In genomic region chr20:39282619-39283092, GRCh38 we compare ENCODE assay signal across 18 cellular contexts.
A peak's percentile ranks its signal among the peaks of the same experiment; 100 is the strongest.
DNase-seq lines count a peak whose midpoint lies in the region; ATAC-seq and TF ChIP-seq lines count a peak whose summit lies in the region.
"Had no signal": no experiment of that assay in that cellular context is flagged by ENCODE, and none has a peak within 500 bp of the region (broad histone marks: within the 10 kb centered on the region; RNA-seq: fewer than 3 reads in every experiment).

No MANE protein-coding gene starts in this region.

- no peak for ATAC-seq in GM18909 (IDR thresholded peaks at IDR 0.05; ENCODE audit: poor library complexity, unreplicated experiment)
- ATAC-seq in stimulated activated effector memory CD8-positive, alpha-beta T cell treated with anti-CD3 and anti-CD28 coated beads, Interleukin-12 subunit alpha, Interleukin-12 subunit beta, amount 100 ng/mL, for 72 hours: no peak
- ATAC-seq: activated naive CD4-positive, alpha-beta T cell treated with anti-CD3 and anti-CD28 coated beads, Interleukin-2, amount 50 U/mL, for 72 hours; CD8-positive, alpha-beta T cell; gastroesophageal sphincter had no signal

- H3K9me3 ChIP-seq in HUES6 (ENCODE audit: control insufficient read depth, insufficient read depth, low read depth, low read length) (peaks cover 6% of the 10 kb centered on the region; the same call in 1 of the 2 replicates), MM.1S (replicated peaks; ENCODE audit: insufficient read depth, low read length) (no peaks in the 10 kb centered on the region)
- H3K9me3 ChIP-seq: gastroesophageal sphincter had no signal

- peaks cover 18% of the 10 kb centered on the region for H3K4me1 ChIP-seq in HUES6 (ENCODE audit: control insufficient read depth, insufficient read depth, low read length)
- no peaks in the 10 kb centered on the region for H3K4me1 ChIP-seq in MM.1S (ENCODE audit: low read length)
- H3K4me1 ChIP-seq: gastroesophageal sphincter had no signal

- H3K27ac Mint-ChIP-seq in T-helper 2 cell treated with Interferon-gamma antibody and Interleukin-4, amounts not matched to agents 5 μg/mL and 100 μg/mL, for 36 hours: no peak overlapping the region
- no peak overlapping the region for H3K27ac Mint-ChIP-seq in stimulated activated effector memory CD8-positive, alpha-beta T cell treated with anti-CD3 and anti-CD28 coated beads, Interleukin-12 subunit alpha, Interleukin-12 subunit beta, amount 100 ng/mL, for 72 hours
- H3K27ac Mint-ChIP-seq: activated CD4-positive, alpha-beta memory T cell treated with anti-CD3 and anti-CD28 coated beads for 36 hours; activated naive CD4-positive, alpha-beta T cell treated with anti-CD3 and anti-CD28 coated beads, Interleukin-2, amount 50 U/mL, for 72 hours; activated T-cell treated with anti-CD3 and anti-CD28 coated beads, Interleukin-2, amount 50 U/mL, for 24 hours; brain; CD8-positive, alpha-beta T cell had no signal

- peak; percentile 15 for DNase-seq in Ammon's horn (ENCODE audit: low spot score)
- peak; percentile 94 for DNase-seq in NCI-H446 treated with DMSO at 0.1 percent for 48 hours (lab: John Stamatoyannopoulos, UW)
- peak; percentile 74 for DNase-seq in iPS-NIHi11 (ENCODE audit: low spot score)
- DNase-seq in T-helper 2 cell treated with Interferon-gamma antibody and Interleukin-4, amounts not matched to agents 5 μg/mL and 100 μg/mL, for 36 hours (ENCODE audit: low spot score): no peak
- DNase-seq in stimulated activated effector memory CD8-positive, alpha-beta T cell treated with anti-CD3 and anti-CD28 coated beads, Interleukin-12 subunit alpha, Interleukin-12 subunit beta, amount 100 ng/mL, for 72 hours (ENCODE audit: low spot score in 2 of 2): no peak
- no peak for DNase-seq in MM.1S
- DNase-seq: activated CD4-positive, alpha-beta memory T cell treated with anti-CD3 and anti-CD28 coated beads for 36 hours; activated T-cell treated with anti-CD3 and anti-CD28 coated beads, Interleukin-2, amount 50 U/mL, for 24 hours; CD8-positive, alpha-beta T cell; cortex of kidney; Right ventricle myocardium superior; stimulated activated CD4-positive, alpha-beta T cell treated with anti-CD3 and anti-CD28 coated beads, Interleukin-4, amount 100 ng/mL, for 24 hours had no signal

- no peaks in the 10 kb centered on the region for H3K36me3 Mint-ChIP-seq in T-helper 2 cell treated with Interferon-gamma antibody and Interleukin-4, amounts not matched to agents 5 μg/mL and 100 μg/mL, for 36 hours (ENCODE audit: low read depth)
- no peaks in the 10 kb centered on the region for H3K36me3 Mint-ChIP-seq in stimulated activated effector memory CD8-positive, alpha-beta T cell treated with anti-CD3 and anti-CD28 coated beads, Interleukin-12 subunit alpha, Interleukin-12 subunit beta, amount 100 ng/mL, for 72 hours
- H3K36me3 Mint-ChIP-seq: activated CD4-positive, alpha-beta memory T cell treated with anti-CD3 and anti-CD28 coated beads for 36 hours; activated naive CD4-positive, alpha-beta T cell treated with anti-CD3 and anti-CD28 coated beads, Interleukin-2, amount 50 U/mL, for 72 hours; CD8-positive, alpha-beta T cell had no signal

- H3K27me3 ChIP-seq in HUES6 (ENCODE audit: control insufficient read depth, insufficient read depth, low read length): peaks cover 41% of the 10 kb centered on the region
- H3K27me3 ChIP-seq in MM.1S (replicated peaks; ENCODE audit: insufficient read depth, low read length): no peaks in the 10 kb centered on the region
- H3K27me3 ChIP-seq: gastroesophageal sphincter had no signal

- H3K9me2 ChIP-seq in MM.1S (replicated peaks; ENCODE audit: insufficient read depth, low read length): no peaks in the 10 kb centered on the region

- H3K4me3 Mint-ChIP-seq in T-helper 2 cell treated with Interferon-gamma antibody and Interleukin-4, amounts not matched to agents 5 μg/mL and 100 μg/mL, for 36 hours: no peak overlapping the region
- no peak overlapping the region for H3K4me3 Mint-ChIP-seq in stimulated activated effector memory CD8-positive, alpha-beta T cell treated with anti-CD3 and anti-CD28 coated beads, Interleukin-12 subunit alpha, Interleukin-12 subunit beta, amount 100 ng/mL, for 72 hours
- H3K4me3 Mint-ChIP-seq: activated CD4-positive, alpha-beta memory T cell treated with anti-CD3 and anti-CD28 coated beads for 36 hours; activated T-cell treated with anti-CD3 and anti-CD28 coated beads, Interleukin-2, amount 50 U/mL, for 24 hours; brain; CD8-positive, alpha-beta T cell had no signal

- no peak overlapping the region for H2AFZ ChIP-seq in MM.1S (ENCODE audit: low read length)

- no peaks in the 10 kb centered on the region for H3K27me3 Mint-ChIP-seq in T-helper 2 cell treated with Interferon-gamma antibody and Interleukin-4, amounts not matched to agents 5 μg/mL and 100 μg/mL, for 36 hours (ENCODE audit: low read depth)

- H3K4me1 Mint-ChIP-seq in T-helper 2 cell treated with Interferon-gamma antibody and Interleukin-4, amounts not matched to agents 5 μg/mL and 100 μg/mL, for 36 hours (ENCODE audit: low read depth): no peaks in the 10 kb centered on the region
- no peaks in the 10 kb centered on the region for H3K4me1 Mint-ChIP-seq in stimulated activated effector memory CD8-positive, alpha-beta T cell treated with anti-CD3 and anti-CD28 coated beads, Interleukin-12 subunit alpha, Interleukin-12 subunit beta, amount 100 ng/mL, for 72 hours

- no peaks in the 10 kb centered on the region for H3K9me3 Mint-ChIP-seq in T-helper 2 cell treated with Interferon-gamma antibody and Interleukin-4, amounts not matched to agents 5 μg/mL and 100 μg/mL, for 36 hours
- H3K9me3 Mint-ChIP-seq in stimulated activated effector memory CD8-positive, alpha-beta T cell treated with anti-CD3 and anti-CD28 coated beads, Interleukin-12 subunit alpha, Interleukin-12 subunit beta, amount 100 ng/mL, for 72 hours: no peaks in the 10 kb centered on the region
- H3K9me3 Mint-ChIP-seq: activated CD4-positive, alpha-beta memory T cell treated with anti-CD3 and anti-CD28 coated beads for 36 hours; activated naive CD4-positive, alpha-beta T cell treated with anti-CD3 and anti-CD28 coated beads, Interleukin-2, amount 50 U/mL, for 72 hours; activated T-cell treated with anti-CD3 and anti-CD28 coated beads, Interleukin-2, amount 50 U/mL, for 24 hours; CD8-positive, alpha-beta T cell had no signal

- no peaks in the 10 kb centered on the region for H3F3A ChIP-seq in MM.1S (ENCODE audit: insufficient read depth, low read length)

- H3K4me2 ChIP-seq in MM.1S (ENCODE audit: low read depth, low read length): no peak overlapping the region

- no peak overlapping the region for H3K9ac ChIP-seq in HUES6 (ENCODE audit: low read length)
- no peak overlapping the region for H3K9ac ChIP-seq in MM.1S (ENCODE audit: low read length)

- no peaks in the 10 kb centered on the region for H3K79me2 ChIP-seq in MM.1S (ENCODE audit: low read length)

- no peak overlapping the region for H3K27ac ChIP-seq in HUES6 (ENCODE audit: low read depth, low read length)
- no peak overlapping the region for H3K27ac ChIP-seq in MM.1S (ENCODE audit: low read length)
- H3K27ac ChIP-seq: gastroesophageal sphincter, VCaP had no signal

- H3K36me3 ChIP-seq in HUES6 (ENCODE audit: control insufficient read depth, insufficient read depth, low read length) (no peaks in the 10 kb centered on the region), MM.1S (replicated peaks; ENCODE audit: insufficient read depth, low read length) (no peaks in the 10 kb centered on the region)
- H3K36me3 ChIP-seq: gastroesophageal sphincter had no signal

- H4K20me1 ChIP-seq in MM.1S (ENCODE audit: insufficient read depth, low read length): no peaks in the 10 kb centered on the region

- TF ChIP-seq CTCF in MM.1S (IDR thresholded peaks at IDR 0.05; ENCODE audit: low read length): no peak

- H3K4me3 ChIP-seq in HUES6 (ENCODE audit: low read depth, low read length): peak overlapping the region; percentile 40
- no peak overlapping the region for H3K4me3 ChIP-seq in MM.1S (ENCODE audit: low read length)
- H3K4me3 ChIP-seq: gastroesophageal sphincter had no signal

Comparison
In these comparisons a context has a peak if more than half of its experiments do, and no peak if none do; other contexts are left out.
1. DNase-seq: peak in Ammon's horn (single experiment), NCI-H446 treated with DMSO at 0.1 percent for 48 hours (single experiment) and iPS-NIHi11 (single experiment); none in T-helper 2 cell treated with Interferon-gamma antibody and Interleukin-4, amounts not matched to agents 5 μg/mL and 100 μg/mL, for 36 hours (single experiment), stimulated activated effector memory CD8-positive, alpha-beta T cell treated with anti-CD3 and anti-CD28 coated beads, Interleukin-12 subunit alpha, Interleukin-12 subunit beta, amount 100 ng/mL, for 72 hours (0 of 2) and MM.1S (single experiment).